31 cellular contexts compared by ENCODE assay signal in genomic region chr1:162297208-162297607, GRCh38.
"Had no signal": no experiment of that assay in that cellular context is flagged by ENCODE, and none has a peak within 500 bp of the region (broad histone marks: within the 10 kb centered on the region; RNA-seq: fewer than 3 reads in every experiment).

No MANE protein-coding gene starts in this region.

- H3K27me3 ChIP-seq: breast epithelium, left lung, neutrophil, ovary, right lobe of liver, stomach, thyroid gland, upper lobe of left lung, vagina had no signal

- H3K36me3 ChIP-seq: breast epithelium, esophagus squamous epithelium, left lung, lower lobe of right lung, neutrophil, ovary, right lobe of liver, stomach, thyroid gland, upper lobe of left lung, vagina had no signal

- H3K27ac Mint-ChIP-seq: activated CD4-positive, alpha-beta memory T cell treated with anti-CD3 and anti-CD28 coated beads, Interleukin-2, amount 10 ng/mL, durations not matched to agents 7 days and 5 days; activated CD4-positive, alpha-beta T cell treated with anti-CD3 and anti-CD28 coated beads, Interleukin-2, amount 10 ng/mL, durations not matched to agents 7 days and 5 days; activated CD8-positive, alpha-beta memory T cell treated with anti-CD3 and anti-CD28 coated beads, Interleukin-2, amount 10 ng/mL, durations not matched to agents 7 days and 5 days; activated naive CD4-positive, alpha-beta T cell treated with anti-CD3 and anti-CD28 coated beads, Interleukin-2, amount 50 U/mL, for 24 hours; activated naive CD8-positive, alpha-beta T cell treated with anti-CD3 and anti-CD28 coated beads, Interleukin-2, amount 50 U/mL, for 24 hours; activated T-helper 2 cell treated with anti-CD3 and anti-CD28 coated beads, Interferon-gamma antibody, Interleukin-2, Interleukin-4, amounts not matched to agents 10 μg/mL and 5 μg/mL and 100 μg/mL, durations not matched to agents 14 hours and 24 hours and 36 hours; nephron; progenitor cell of endocrine pancreas; stimulated activated effector memory CD8-positive, alpha-beta T cell treated with anti-CD3 and anti-CD28 coated beads, Interleukin-12 subunit alpha, Interleukin-12 subunit beta, amount 100 ng/mL, for 72 hours; T-helper 17 cell had no signal

- H3K4me1 Mint-ChIP-seq: activated CD4-positive, alpha-beta memory T cell treated with anti-CD3 and anti-CD28 coated beads, Interleukin-2, amount 10 ng/mL, durations not matched to agents 7 days and 5 days; activated CD4-positive, alpha-beta T cell treated with anti-CD3 and anti-CD28 coated beads, Interleukin-2, amount 10 ng/mL, durations not matched to agents 7 days and 5 days; activated CD8-positive, alpha-beta memory T cell treated with anti-CD3 and anti-CD28 coated beads, Interleukin-2, amount 10 ng/mL, durations not matched to agents 7 days and 5 days; activated naive CD4-positive, alpha-beta T cell treated with anti-CD3 and anti-CD28 coated beads, Interleukin-2, amount 50 U/mL, for 24 hours; activated naive CD8-positive, alpha-beta T cell treated with anti-CD3 and anti-CD28 coated beads, Interleukin-2, amount 50 U/mL, for 24 hours; stimulated activated effector memory CD8-positive, alpha-beta T cell treated with anti-CD3 and anti-CD28 coated beads, Interleukin-12 subunit alpha, Interleukin-12 subunit beta, amount 100 ng/mL, for 72 hours; T-helper 17 cell had no signal

- H3K4me1 ChIP-seq: breast epithelium, esophagus squamous epithelium, left lung, right lobe of liver, vagina had no signal

- H3K4me3 ChIP-seq: breast epithelium, esophagus squamous epithelium, left lung, lower lobe of right lung, ovary, right lobe of liver, stomach, thyroid gland, upper lobe of left lung, vagina had no signal

- H3K36me3 Mint-ChIP-seq: activated CD8-positive, alpha-beta memory T cell treated with anti-CD3 and anti-CD28 coated beads, Interleukin-2, amount 10 ng/mL, durations not matched to agents 7 days and 5 days; activated naive CD4-positive, alpha-beta T cell treated with anti-CD3 and anti-CD28 coated beads, Interleukin-2, amount 50 U/mL, for 24 hours; stimulated activated effector memory CD8-positive, alpha-beta T cell treated with anti-CD3 and anti-CD28 coated beads, Interleukin-12 subunit alpha, Interleukin-12 subunit beta, amount 100 ng/mL, for 72 hours had no signal

- H3K9me3 ChIP-seq: esophagus squamous epithelium, left lung, lower lobe of right lung, neutrophil, ovary, right lobe of liver, stomach, thyroid gland, upper lobe of left lung, vagina had no signal

- ATAC-seq: activated CD8-positive, alpha-beta memory T cell treated with anti-CD3 and anti-CD28 coated beads, Interleukin-2, amount 10 ng/mL, durations not matched to agents 7 days and 5 days; activated naive CD8-positive, alpha-beta T cell treated with anti-CD3 and anti-CD28 coated beads, Interleukin-2, amount 50 U/mL, for 24 hours; left lung; T-helper 17 cell had no signal

- H3K9me3 Mint-ChIP-seq: activated CD4-positive, alpha-beta memory T cell treated with anti-CD3 and anti-CD28 coated beads, Interleukin-2, amount 10 ng/mL, durations not matched to agents 7 days and 5 days; activated CD4-positive, alpha-beta T cell treated with anti-CD3 and anti-CD28 coated beads, Interleukin-2, amount 10 ng/mL, durations not matched to agents 7 days and 5 days; activated naive CD4-positive, alpha-beta T cell treated with anti-CD3 and anti-CD28 coated beads, Interleukin-2, amount 50 U/mL, for 24 hours; activated naive CD8-positive, alpha-beta T cell treated with anti-CD3 and anti-CD28 coated beads, Interleukin-2, amount 50 U/mL, for 24 hours; activated T-helper 2 cell treated with anti-CD3 and anti-CD28 coated beads, Interferon-gamma antibody, Interleukin-2, Interleukin-4, amounts not matched to agents 10 μg/mL and 5 μg/mL and 100 μg/mL, durations not matched to agents 14 hours and 24 hours and 36 hours; nephron; stimulated activated effector memory CD8-positive, alpha-beta T cell treated with anti-CD3 and anti-CD28 coated beads, Interleukin-12 subunit alpha, Interleukin-12 subunit beta, amount 100 ng/mL, for 72 hours had no signal

- H3K27ac ChIP-seq: breast epithelium, epithelial cell of prostate, esophagus squamous epithelium, left lung, lower lobe of right lung, neutrophil, ovary, right lobe of liver, stomach, thyroid gland, upper lobe of left lung, vagina had no signal

- DNase-seq: activated CD4-positive, alpha-beta memory T cell treated with anti-CD3 and anti-CD28 coated beads, Interleukin-2, amount 10 ng/mL, durations not matched to agents 7 days and 5 days; activated CD4-positive, alpha-beta T cell treated with anti-CD3 and anti-CD28 coated beads for 1 hour; activated CD4-positive, alpha-beta T cell treated with anti-CD3 and anti-CD28 coated beads, Interleukin-2, amount 10 ng/mL, durations not matched to agents 7 days and 5 days; activated CD8-positive, alpha-beta memory T cell treated with anti-CD3 and anti-CD28 coated beads, Interleukin-2, amount 10 ng/mL, durations not matched to agents 7 days and 5 days; activated naive CD8-positive, alpha-beta T cell treated with anti-CD3 and anti-CD28 coated beads, Interleukin-2, amount 50 U/mL, for 24 hours; activated T-cell treated with anti-CD3 and anti-CD28 coated beads, Interleukin-2, amount 50 U/mL, for 48 hours; amygdala; dermis blood vessel endothelial cell; effector CD8-positive, alpha-beta T cell; esophagus squamous epithelium; foreskin melanocyte; left lung; lower lobe of right lung; mesenchymal stem cell; ovary; right lobe of liver; stimulated activated CD4-positive, alpha-beta T cell treated with anti-CD3 and anti-CD28 coated beads, Interleukin-12 subunit alpha, Interleukin-12 subunit beta, amount 100 ng/mL, for 4 hours; stimulated activated CD4-positive, alpha-beta T cell treated with anti-CD3 and anti-CD28 coated beads, Interleukin-4, amount 100 ng/mL, for 24 hours; stomach; T-helper 17 cell; thyroid gland had no signal

- H3K27me3 Mint-ChIP-seq: progenitor cell of endocrine pancreas had no signal

- H3K4me3 Mint-ChIP-seq: activated CD4-positive, alpha-beta memory T cell treated with anti-CD3 and anti-CD28 coated beads, Interleukin-2, amount 10 ng/mL, durations not matched to agents 7 days and 5 days; activated CD4-positive, alpha-beta T cell treated with anti-CD3 and anti-CD28 coated beads, Interleukin-2, amount 10 ng/mL, durations not matched to agents 7 days and 5 days; activated CD8-positive, alpha-beta memory T cell treated with anti-CD3 and anti-CD28 coated beads, Interleukin-2, amount 10 ng/mL, durations not matched to agents 7 days and 5 days; activated naive CD4-positive, alpha-beta T cell treated with anti-CD3 and anti-CD28 coated beads, Interleukin-2, amount 50 U/mL, for 24 hours; activated naive CD8-positive, alpha-beta T cell treated with anti-CD3 and anti-CD28 coated beads, Interleukin-2, amount 50 U/mL, for 24 hours; nephron; stimulated activated effector memory CD8-positive, alpha-beta T cell treated with anti-CD3 and anti-CD28 coated beads, Interleukin-12 subunit alpha, Interleukin-12 subunit beta, amount 100 ng/mL, for 72 hours; T-helper 17 cell had no signal
